In the genomic region with DNA sequence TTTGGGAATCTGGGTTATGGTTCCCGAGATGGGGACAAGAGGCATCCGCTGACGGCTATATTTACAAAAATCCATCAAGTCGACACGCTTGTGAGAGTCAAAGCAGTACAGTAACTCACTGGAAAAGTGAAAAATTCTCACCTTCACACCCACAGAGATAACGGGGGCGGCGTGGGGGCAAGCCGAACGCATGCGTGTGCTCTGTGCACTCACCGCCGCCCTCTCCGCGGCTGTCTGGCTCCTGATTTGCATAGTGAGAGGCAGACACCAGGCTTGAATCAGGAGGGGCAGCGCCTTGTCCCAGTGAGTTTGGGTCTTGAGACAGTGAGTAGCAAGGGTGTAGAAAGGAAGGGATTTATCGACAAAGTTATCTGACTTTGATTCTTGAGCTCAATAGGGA, we compare ENCODE assay signal across 7 cellular contexts.
DNase-seq lines count a peak whose midpoint lies in the region; ATAC-seq lines count a peak whose summit lies in the region.
"Not testable (repeated sequence)": the region's sequence is repeated elsewhere in the genome, so short reads cannot be mapped to it uniquely, and the experiment has no call there.

No MANE protein-coding gene starts in this region.

- DNase-seq in head of caudate nucleus, result peak in 32 of 42 donors; percentile 11 to 79 (median 49)

- peak; percentile 77 for ATAC-seq in GM18858 (IDR thresholded peaks at IDR 0.05; ENCODE audit: unreplicated experiment)
- ATAC-seq in GM19455 (IDR thresholded peaks at IDR 0.05; ENCODE audit: unreplicated experiment), result peak; percentile 57
- ATAC-seq in GM21786 (IDR thresholded peaks at IDR 0.05; ENCODE audit: unreplicated experiment), result peak; percentile 56
- ATAC-seq in HG02870 (IDR thresholded peaks at IDR 0.05; ENCODE audit: unreplicated experiment), result peak; percentile 91
- peak; percentile 81 for ATAC-seq in HG03175 (IDR thresholded peaks at IDR 0.05; ENCODE audit: unreplicated experiment)
- ATAC-seq in HG03571 (IDR thresholded peaks at IDR 0.05; ENCODE audit: unreplicated experiment), result peak; percentile 80

- intact Hi-C loops in head of caudate nucleus (cut with DNase I), result not testable (repeated sequence)

Comparison
In these comparisons a context has a peak if more than half of its experiments do, and no peak if none do; other contexts are left out.
1. Peak in every context shown above with its lines: DNase-seq and ATAC-seq.